In the genomic region with DNA sequence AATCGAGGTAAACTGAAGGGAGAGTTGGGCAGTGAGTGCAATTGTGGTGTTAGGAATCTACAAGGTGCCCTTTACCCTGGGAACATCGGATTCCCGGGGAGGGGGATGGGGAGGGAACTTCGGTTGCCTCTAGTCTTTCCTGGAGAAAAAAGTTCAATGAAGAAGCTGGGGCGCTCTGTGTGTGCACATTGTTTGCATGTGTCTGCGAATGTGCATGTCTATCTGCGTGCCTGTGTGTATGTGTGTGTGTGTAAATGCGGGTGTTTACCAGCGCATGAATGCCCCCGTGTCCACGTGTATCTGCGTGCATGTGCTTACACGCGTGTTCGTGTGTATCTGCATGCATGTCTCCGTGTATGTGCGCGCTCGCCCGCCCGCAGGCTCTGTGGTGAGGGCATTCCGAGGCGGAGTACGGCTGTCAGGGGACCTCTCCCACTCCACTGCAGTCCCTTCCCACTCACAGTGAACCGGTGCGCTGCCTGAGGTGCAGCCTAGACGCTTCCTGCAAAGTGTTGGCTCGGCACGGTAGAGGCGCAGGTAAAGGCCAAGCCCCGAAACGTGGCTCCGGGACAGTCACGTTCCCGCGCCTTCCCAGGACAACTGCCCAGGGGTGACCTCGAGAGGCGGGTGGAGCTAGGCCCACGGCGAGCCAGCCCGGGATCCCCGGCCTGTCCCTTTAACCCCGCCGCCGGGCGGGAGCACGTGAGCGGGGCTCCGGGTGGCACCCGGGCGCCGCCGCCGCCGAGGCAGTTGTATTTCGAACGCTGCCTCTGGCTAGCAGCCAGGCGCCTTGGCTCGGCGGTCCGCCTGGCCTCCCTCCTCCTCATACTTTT, we compare ENCODE assay signal across 8 cellular contexts. TPM values are rescaled to one million over a fixed set of nuclear protein-coding genes. Genes with fewer than 3 reads are reported as not detected.
DNase-seq lines count a peak whose midpoint lies in the region; ATAC-seq and TF ChIP-seq lines count a peak whose summit lies in the region.

No MANE protein-coding gene starts in this region.

- TF ChIP-seq RAD21 in IMR-90 (IDR thresholded peaks at IDR 0.05; ENCODE audit: low read length), result peak; percentile 1; the same call in 1 of the 2 replicates

- H3K79me1 ChIP-seq in IMR-90 (ENCODE audit: low read depth in 1 of 2, low read length in 2 of 2), result peaks cover 15 to 28% of the 10 kb centered on the region in 2 experiments

- H3K27ac ChIP-seq in IMR-90 (ENCODE audit: insufficient read depth, low read length), result peak overlapping the region; percentile 99
- H3K27ac ChIP-seq in right atrium auricular region, result no peak overlapping the region

- peak; percentile 31 for ATAC-seq in IMR-90 (ENCODE audit: low read depth)

- 0 out of 2 replicates have a peak, but pooled peaks have one; percentile 6 for TF ChIP-seq POLR2A in IMR-90 (IDR thresholded peaks at IDR 0.05; ENCODE audit: low read depth, low read length)

- peak overlapping the region; percentile 71 for H2AK9ac ChIP-seq in IMR-90 (replicated peaks; ENCODE audit: low read depth, low read length, poor library complexity)

- peaks cover 46% of the 10 kb centered on the region for H3K27me3 Mint-ChIP-seq in activated naive CD8-positive, alpha-beta T cell

- peak overlapping the region; percentile 99 for H3K4me2 ChIP-seq in IMR-90 (ENCODE audit: low read depth, low read length)

- H3K14ac ChIP-seq in IMR-90 (replicated peaks; ENCODE audit: low read depth, low read length), result peak overlapping the region; percentile 83

- no peaks in the 10 kb centered on the region for H3K9me3 ChIP-seq in IMR-90 (ENCODE audit: control insufficient read depth, insufficient read depth, low read length)
- no peaks in the 10 kb centered on the region for H3K9me3 ChIP-seq in right atrium auricular region

- CTCF ChIA-PET in IMR-90 (lab: Yijun Ruan, JAX), result no interaction called here

- POLR2A ChIA-PET in IMR-90 (lab: Charles Lee; ENCODE audit: unreplicated experiment), result no interaction called here

- peak overlapping the region; percentile 90 for H4K91ac ChIP-seq in IMR-90 (ENCODE audit: insufficient read depth, low read depth, low read length)

- peak overlapping the region; percentile 86 for H2BK20ac ChIP-seq in IMR-90 (ENCODE audit: low read depth, low read length)

- H2BK120ac ChIP-seq in IMR-90 (ENCODE audit: low read depth, low read length), result peak overlapping the region; percentile 96

- H2BK5ac ChIP-seq in IMR-90 (ENCODE audit: low read depth, low read length, poor library complexity, severe bottlenecking), result peak overlapping the region; percentile 99

- peak overlapping the region; percentile 68 for H4K5ac ChIP-seq in IMR-90 (ENCODE audit: low read depth, low read length)

- no peaks in the 10 kb centered on the region for H4K20me1 ChIP-seq in IMR-90 (ENCODE audit: insufficient read depth, low read length)

- H3K36me3 Mint-ChIP-seq in activated naive CD8-positive, alpha-beta T cell, result no peaks in the 10 kb centered on the region

- H3K23ac ChIP-seq in IMR-90 (ENCODE audit: low read depth, low read length), result peak overlapping the region; percentile 99

- H3K4ac ChIP-seq in IMR-90 (ENCODE audit: low read depth, low read length), result peak overlapping the region; percentile 96

- H3K56ac ChIP-seq in IMR-90 (ENCODE audit: extremely low read depth, insufficient read depth, low read length), result peak overlapping the region; percentile 74

- no TSS peak for BruUV-seq in IMR-90 (replicated peaks; lab: Mats Ljungman, UMichigan)

- dilution Hi-C loops in IMR-90 (cut with HindIII; ENCODE audit: low sequenced_read_pairs, unreplicated experiment), result no loop called here

- H3K4me1 ChIP-seq in IMR-90 (ENCODE audit: control insufficient read depth, insufficient read depth, low read length) (peaks cover 9% of the 10 kb centered on the region; the same call in 1 of the 2 replicates), right atrium auricular region (peaks cover 0 to 35% of the 10 kb centered on the region in 2 donors)

- H3K9ac ChIP-seq in IMR-90 (ENCODE audit: low read depth, low read length), result peak overlapping the region; percentile 94

- H2AFZ ChIP-seq in IMR-90 (replicated peaks; ENCODE audit: low read length, poor library complexity), result peak overlapping the region; percentile 75

- H3K4me3 Mint-ChIP-seq in activated naive CD8-positive, alpha-beta T cell, result peak overlapping the region; percentile 84

- intact Hi-C loops in IMR-90 (cut with micrococcal nuclease), result loop anchor here (1.0 to 5.0 kb wide), 7 partner anchors 57 to 511 kb away; no protein-coding TSS in a partner anchor

- in situ Hi-C loops in IMR-90 (cut with MboI; ENCODE audit: low sequenced_read_pairs), result loop anchor here (10.0 kb wide), 2 partner anchors 219 to 509 kb away; no protein-coding TSS in a partner anchor

- WGBS in IMR-90 (ENCODE audit: extremely low coverage in 2 of 2, insufficient read length in 1 of 2), 2 experiments, result 1% methylated on average over 40 of the region's 61 CpGs; no CpG with 5 or more reads in 1 of the 2 experiments

- H3K9me1 ChIP-seq in IMR-90 (ENCODE audit: insufficient read depth, low read length), result peaks cover 4% of the 10 kb centered on the region

- H3K4me1 Mint-ChIP-seq in activated naive CD8-positive, alpha-beta T cell (ENCODE audit: low read depth), result peaks cover 24% of the 10 kb centered on the region

- peak overlapping the region; percentile 93 for H3K4me3 ChIP-seq in IMR-90 (ENCODE audit: insufficient read depth, low read depth, low read length)
- peak overlapping the region; percentile 41 to 56 for H3K4me3 ChIP-seq in right atrium auricular region

- H3K9me3 Mint-ChIP-seq in activated naive CD8-positive, alpha-beta T cell (ENCODE audit: low read depth), result peaks cover 3% of the 10 kb centered on the region

- peak overlapping the region; percentile 76 for H3K18ac ChIP-seq in IMR-90 (ENCODE audit: low read depth, low read length)

- H3K27me3 ChIP-seq in IMR-90 (ENCODE audit: control insufficient read depth, insufficient read depth, low read length) (no peaks in the 10 kb centered on the region), right atrium auricular region (peaks cover 0 to 12% of the 10 kb centered on the region in 2 donors)

- peak overlapping the region; percentile 68; the same call in 2 of the 3 replicates for H2BK15ac ChIP-seq in IMR-90 (ENCODE audit: low read depth, low read length)

- no peak for TF ChIP-seq CTCF in IMR-90 (conservative IDR thresholded peaks at IDR 0.05; ENCODE audit: low read depth, low read length)
- TF ChIP-seq CTCF in right atrium auricular region (IDR thresholded peaks at IDR 0.05), result no peak

- H3K27ac Mint-ChIP-seq in activated naive CD8-positive, alpha-beta T cell, result no peak overlapping the region

- DNase-seq in ELF-1 (ENCODE audit: low read depth, low spot score), result peak; percentile 78
- peak; percentile 58 for DNase-seq in IMR-90
- no peak for DNase-seq in right atrium auricular region (ENCODE audit: low spot score)
- peak; percentile 55 for DNase-seq in renal cortical epithelial cell (ENCODE audit: low read depth)
- DNase-seq in NAMALWA (ENCODE audit: low spot score), result no peak
- no peak for DNase-seq in ureter (ENCODE audit: low spot score)
- no peak for DNase-seq in activated CD4-positive, CD25-positive, alpha-beta regulatory T cell treated with anti-CD3 and anti-CD28 coated beads, Interleukin-2, amount 50 U/mL, for 72 hours

- H2AK5ac ChIP-seq in IMR-90 (ENCODE audit: low read depth, low read length), result peak overlapping the region; percentile 70

- H3K36me3 ChIP-seq in IMR-90 (ENCODE audit: control insufficient read depth, insufficient read depth, low read length), result peaks cover 2% of the 10 kb centered on the region; the same call in 1 of the 2 replicates
- H3K36me3 ChIP-seq in right atrium auricular region, result no peaks in the 10 kb centered on the region

- H4K8ac ChIP-seq in IMR-90 (ENCODE audit: low read depth in 2 of 2, low read length in 2 of 2), result peak overlapping the region; percentile 11 to 95; a peak in 3 of 4 replicates

TF ChIP-seq in IMR-90, 13 proteins besides CTCF, POLR2A, EP300 and RAD21 (continues in another document):
- no peak for TF ChIP-seq SMC3 (IDR thresholded peaks at IDR 0.05; ENCODE audit: low read depth, low read length)
- no peak for TF ChIP-seq RFX5 (IDR thresholded peaks at IDR 0.05; ENCODE audit: low read depth, low read length)
- no peak for TF ChIP-seq FOS (IDR thresholded peaks at IDR 0.05; ENCODE audit: low read depth, low read length)
- TF ChIP-seq NFE2L2 (IDR thresholded peaks at IDR 0.05; ENCODE audit: low read depth, low read length), result no peak
- TF ChIP-seq MXI1 (IDR thresholded peaks at IDR 0.05; ENCODE audit: borderline replicate concordance, low read depth, low read length), result peak; percentile 60; the same call in 1 of the 2 replicates
- TF ChIP-seq, protein P1, sequence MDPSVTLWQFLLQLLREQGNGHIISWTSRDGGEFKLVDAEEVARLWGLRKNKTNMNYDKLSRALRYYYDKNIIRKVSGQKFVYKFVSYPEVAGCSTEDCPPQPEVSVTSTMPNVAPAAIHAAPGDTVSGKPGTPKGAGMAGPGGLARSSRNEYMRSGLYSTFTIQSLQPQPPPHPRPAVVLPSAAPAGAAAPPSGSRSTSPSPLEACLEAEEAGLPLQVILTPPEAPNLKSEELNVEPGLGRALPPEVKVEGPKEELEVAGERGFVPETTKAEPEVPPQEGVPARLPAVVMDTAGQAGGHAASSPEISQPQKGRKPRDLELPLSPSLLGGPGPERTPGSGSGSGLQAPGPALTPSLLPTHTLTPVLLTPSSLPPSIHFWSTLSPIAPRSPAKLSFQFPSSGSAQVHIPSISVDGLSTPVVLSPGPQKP (IDR thresholded peaks at IDR 0.05; ENCODE audit: borderline replicate concordance, low read depth, low read length), result no peak
- no peak for TF ChIP-seq CEBPB (IDR thresholded peaks at IDR 0.05; ENCODE audit: low read depth, low read length)
- TF ChIP-seq, protein P2, sequence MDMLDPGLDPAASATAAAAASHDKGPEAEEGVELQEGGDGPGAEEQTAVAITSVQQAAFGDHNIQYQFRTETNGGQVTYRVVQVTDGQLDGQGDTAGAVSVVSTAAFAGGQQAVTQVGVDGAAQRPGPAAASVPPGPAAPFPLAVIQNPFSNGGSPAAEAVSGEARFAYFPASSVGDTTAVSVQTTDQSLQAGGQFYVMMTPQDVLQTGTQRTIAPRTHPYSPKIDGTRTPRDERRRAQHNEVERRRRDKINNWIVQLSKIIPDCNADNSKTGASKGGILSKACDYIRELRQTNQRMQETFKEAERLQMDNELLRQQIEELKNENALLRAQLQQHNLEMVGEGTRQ (IDR thresholded peaks at IDR 0.05; ENCODE audit: low read depth, low read length), result peak; percentile 62; the same call in 1 of the 2 replicates
- no peak for TF ChIP-seq MAZ (IDR thresholded peaks at IDR 0.05; ENCODE audit: borderline replicate concordance, low read depth, low read length)
- TF ChIP-seq BHLHE40 (IDR thresholded peaks at IDR 0.05; ENCODE audit: low read depth, low read length), result peak; percentile 94
- TF ChIP-seq MAFK (IDR thresholded peaks at IDR 0.05; ENCODE audit: low read depth, low read length), result no peak

RNA-seq across cellular contexts. Expression of a gene that starts 0.6 kb away (rescaled TPM):
- total RNA-seq in IMR-90 (2012; rRNA removed), result 72.4 and 130 TPM in 2 replicates
- 108 and 119 TPM in 2 replicates for polyA plus RNA-seq in IMR-90 (2012; rRNA removed)
- polyA plus RNA-seq in IMR-90 (2012; cell fraction: cytosol; rRNA removed), result 84.5 and 106 TPM in 2 replicates
- 141 and 145 TPM in 2 replicates for polyA plus RNA-seq in IMR-90 (2012; cell fraction: nucleus; rRNA removed; ENCODE audit: low replicate concordance)
- not detected for total RNA-seq in right atrium auricular region
- total RNA-seq in renal cortical epithelial cell, result 18.3 and 32.1 TPM in 2 replicates
- not detected for total RNA-seq in ureter

Comparison
In these comparisons a context has a peak if more than half of its experiments do, and no peak if none do; other contexts are left out.
1. DNase-seq: peak in ELF-1 (single experiment), IMR-90 (single experiment) and renal cortical epithelial cell (single experiment); none in right atrium auricular region (single experiment), NAMALWA (single experiment), ureter (single experiment) and activated CD4-positive, CD25-positive, alpha-beta regulatory T cell treated with anti-CD3 and anti-CD28 coated beads, Interleukin-2, amount 50 U/mL, for 72 hours (single experiment).
2. RNA of a gene that starts 0.6 kb away (total RNA-seq): 72.4 to 130 TPM in IMR-90 and 18.3 to 32.1 TPM in renal cortical epithelial cell; not detected in ureter (single experiment) and not detected in right atrium auricular region; every median in the first group is over 10 times any median in the second.